In the genomic region with DNA sequence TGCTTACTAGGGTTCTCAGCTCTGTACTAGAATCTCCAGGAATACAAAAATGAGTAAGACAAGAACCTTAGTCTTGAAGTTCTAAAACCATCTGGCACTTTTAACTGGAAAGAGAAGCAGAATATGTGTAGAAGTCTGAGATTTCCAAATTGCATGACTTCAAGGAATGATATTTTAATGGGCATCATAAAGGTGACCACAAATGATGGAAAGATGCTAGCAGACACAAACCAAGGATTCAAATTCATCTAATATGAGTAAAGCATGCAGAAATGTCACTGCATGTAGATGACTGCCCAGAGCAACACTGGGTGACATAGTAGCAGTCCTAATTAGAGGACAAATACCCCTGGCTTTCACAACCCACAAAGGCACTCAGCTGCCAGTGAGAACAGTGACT, we compare ENCODE assay signal across 33 cellular contexts.
DNase-seq lines count a peak whose midpoint lies in the region; ATAC-seq, FAIRE-seq and TF ChIP-seq lines count a peak whose summit lies in the region.
"Had no signal": no experiment of that assay in that cellular context is flagged by ENCODE, and none has a peak within 500 bp of the region (broad histone marks: within the 10 kb centered on the region; RNA-seq: fewer than 3 reads in every experiment).

No MANE protein-coding gene starts in this region.

- H3K27me3 Mint-ChIP-seq in HFFc6 (ENCODE audit: insufficient read depth) = no peaks in the 10 kb centered on the region
- H3K27me3 Mint-ChIP-seq: activated CD4-positive, alpha-beta T cell treated with anti-CD3 and anti-CD28 coated beads for 36 hours; activated naive CD4-positive, alpha-beta T cell treated with anti-CD3 and anti-CD28 coated beads, Interleukin-2, amount 50 U/mL, for 24 hours; CD4-positive, alpha-beta memory T cell had no signal

- no peak overlapping the region for H3K4me3 Mint-ChIP-seq in HFFc6
- H3K4me3 Mint-ChIP-seq: activated CD4-positive, alpha-beta T cell treated with anti-CD3 and anti-CD28 coated beads for 36 hours; activated CD8-positive, alpha-beta T cell treated with anti-CD3 and anti-CD28 coated beads, Interleukin-2, amount 10 ng/mL, durations not matched to agents 7 days and 5 days; activated naive CD4-positive, alpha-beta T cell treated with anti-CD3 and anti-CD28 coated beads, Interleukin-2, amount 50 U/mL, for 24 hours; CD4-positive, alpha-beta memory T cell had no signal

- H3K36me3 Mint-ChIP-seq in HFFc6 (ENCODE audit: low read depth) = no peaks in the 10 kb centered on the region
- H3K36me3 Mint-ChIP-seq: activated naive CD4-positive, alpha-beta T cell treated with anti-CD3 and anti-CD28 coated beads, Interleukin-2, amount 50 U/mL, for 24 hours; CD4-positive, alpha-beta memory T cell had no signal

- no peak for TF ChIP-seq CTCF in HFFc6 (IDR thresholded peaks at IDR 0.05)
- no peak for TF ChIP-seq CTCF in kidney (IDR thresholded peaks at IDR 0.05; ENCODE audit: borderline replicate concordance, extremely low read depth, insufficient read depth)

- peak; percentile 5 for DNase-seq in Daoy (ENCODE audit: low read depth)
- DNase-seq in HFFc6 = peak; percentile 44
- peak; percentile 17 for DNase-seq in astrocyte of the hippocampus (ENCODE audit: low read depth, low spot score)
- peak; percentile 61 for DNase-seq in renal cortical epithelial cell (ENCODE audit: low read depth)
- no peak for DNase-seq in kidney
- DNase-seq: activated CD4-positive, alpha-beta T cell treated with anti-CD3 and anti-CD28 coated beads for 36 hours; activated CD8-positive, alpha-beta T cell treated with anti-CD3 and anti-CD28 coated beads, Interleukin-2, amount 10 ng/mL, durations not matched to agents 7 days and 5 days; AML-193; amygdala; CD4-positive, alpha-beta memory T cell; DND-41; effector CD4-positive, alpha-beta T cell; IMR-90; left lung; NCI-H1092; NCI-H187; NCI-H524; right cardiac atrium; SJCRH30; spleen; stimulated activated CD4-positive, alpha-beta T cell treated with anti-CD3 and anti-CD28 coated beads, Interleukin-2, amount 100 ng/mL, for 24 hours; stimulated activated naive CD8-positive, alpha-beta T cell treated with anti-CD3 and anti-CD28 coated beads, Interleukin-15, Interleukin-2, amounts not matched to agents 100 U/mL and 50 U/mL, for 24 hours; SW 1271; T-helper 9 cell; upper lobe of right lung had no signal

- H3K36me3 ChIP-seq in kidney (ENCODE audit: control insufficient read depth in 1 of 2, insufficient read depth in 2 of 2, low read length in 2 of 2) = no peaks in the 10 kb centered on the region
- H3K36me3 ChIP-seq: cardiac muscle cell, left lung, SJCRH30, spleen, upper lobe of right lung had no signal

- no peak overlapping the region for H3K27ac ChIP-seq in kidney (ENCODE audit: low read depth in 2 of 2, low read length in 2 of 2)
- H3K27ac ChIP-seq: cardiac muscle cell, left lung, SJCRH30, spleen, upper lobe of right lung, VCaP had no signal

- no peak overlapping the region for H3K9ac ChIP-seq in kidney (ENCODE audit: low read length in 2 of 2)

- H3K4me1 ChIP-seq in kidney (ENCODE audit: control insufficient read depth in 1 of 2, insufficient read depth in 1 of 2, low read depth in 1 of 2, low read length in 2 of 2) = peaks cover 2 to 18% of the 10 kb centered on the region in 2 donors

- no peaks in the 10 kb centered on the region for H3K9me3 ChIP-seq in kidney (ENCODE audit: control insufficient read depth in 1 of 2, low read length in 2 of 2)
- H3K9me3 ChIP-seq: left lung, SJCRH30, spleen, upper lobe of right lung had no signal

- H3K4me3 ChIP-seq in kidney (ENCODE audit: low read length in 2 of 2) = no peak overlapping the region
- H3K4me3 ChIP-seq: cardiac muscle cell, left lung, SJCRH30, spleen, upper lobe of right lung had no signal

- FAIRE-seq in kidney (lab: Jason Lieb, UNC) = no peak
- FAIRE-seq: colon, D721Med had no signal

- H3K4me1 Mint-ChIP-seq in HFFc6 (ENCODE audit: low read depth) = peaks cover 52% of the 10 kb centered on the region

- ATAC-seq in HG02840 (IDR thresholded peaks at IDR 0.05; ENCODE audit: low FRiP score, unreplicated experiment) (no peak), GM19455 (IDR thresholded peaks at IDR 0.05; ENCODE audit: unreplicated experiment) (no peak)
- ATAC-seq: activated CD4-positive, alpha-beta T cell treated with anti-CD3 and anti-CD28 coated beads for 36 hours; activated CD8-positive, alpha-beta T cell treated with anti-CD3 and anti-CD28 coated beads, Interleukin-2, amount 10 ng/mL, durations not matched to agents 7 days and 5 days; HCT116; left lung; right cardiac atrium; stimulated activated naive CD8-positive, alpha-beta T cell treated with anti-CD3 and anti-CD28 coated beads, Interleukin-15, Interleukin-2, amounts not matched to agents 100 U/mL and 50 U/mL, for 24 hours; upper lobe of right lung had no signal

- intact Hi-C loops in kidney (cut with DNase I) = no loop called here

- no peaks in the 10 kb centered on the region for H3K9me3 Mint-ChIP-seq in HFFc6
- H3K9me3 Mint-ChIP-seq: activated naive CD4-positive, alpha-beta T cell treated with anti-CD3 and anti-CD28 coated beads, Interleukin-2, amount 50 U/mL, for 24 hours; CD4-positive, alpha-beta memory T cell had no signal

- H3K27ac Mint-ChIP-seq in HFFc6 = no peak overlapping the region
- H3K27ac Mint-ChIP-seq: activated CD4-positive, alpha-beta T cell treated with anti-CD3 and anti-CD28 coated beads for 36 hours; activated CD8-positive, alpha-beta T cell treated with anti-CD3 and anti-CD28 coated beads, Interleukin-2, amount 10 ng/mL, durations not matched to agents 7 days and 5 days; activated naive CD4-positive, alpha-beta T cell treated with anti-CD3 and anti-CD28 coated beads, Interleukin-2, amount 50 U/mL, for 24 hours had no signal
